In genomic region chr7:152424348-152425108, GRCh38 we compare ENCODE assay signal across 13 cellular contexts. TPM values are rescaled to one million over a fixed set of nuclear protein-coding genes. Genes with fewer than 3 reads are reported as not detected.
DNase-seq lines count a peak whose midpoint lies in the region; ATAC-seq, FAIRE-seq and TF ChIP-seq lines count a peak whose summit lies in the region.
"Had no signal": no experiment of that assay in that cellular context is flagged by ENCODE, and none has a peak within 500 bp of the region (broad histone marks: within the 10 kb centered on the region; RNA-seq: fewer than 3 reads in every experiment).

No MANE protein-coding gene starts in this region.

- H3K4me2 ChIP-seq in trophoblast cell (ENCODE audit: low read length) = no peak overlapping the region

- peaks cover 26% of the 10 kb centered on the region for H3K36me3 Mint-ChIP-seq in activated CD4-positive, alpha-beta memory T cell treated with anti-CD3 and anti-CD28 coated beads for 36 hours
- H3K36me3 Mint-ChIP-seq in activated CD4-positive, alpha-beta memory T cell treated with anti-CD3 and anti-CD28 coated beads, Interleukin-2, amount 10 ng/mL, durations not matched to agents 7 days and 5 days (ENCODE audit: low read depth) = peaks cover 32% of the 10 kb centered on the region

- H3K79me1 ChIP-seq in trophoblast cell (ENCODE audit: low read length) = no peaks in the 10 kb centered on the region

- no peak overlapping the region for H3K18ac ChIP-seq in trophoblast cell (ENCODE audit: low read length)

- no peak overlapping the region for H2AFZ ChIP-seq in trophoblast cell (ENCODE audit: insufficient read depth, low read length, poor library complexity)

- H3K27ac ChIP-seq in caudate nucleus (ENCODE audit: low read depth, low read length) = peak overlapping the region; percentile 16
- H3K27ac ChIP-seq in trophoblast cell (ENCODE audit: low read depth, low read length) = no peak overlapping the region

- H3K4me3 ChIP-seq in trophoblast cell (ENCODE audit: low read depth, low read length) = no peak overlapping the region

- TF ChIP-seq POLR2A in GM12892 (IDR thresholded peaks at IDR 0.05; ENCODE audit: low read depth, low read length) = no peak

- peaks cover 67% of the 10 kb centered on the region for H3K4me1 Mint-ChIP-seq in activated CD4-positive, alpha-beta memory T cell treated with anti-CD3 and anti-CD28 coated beads for 36 hours (ENCODE audit: low read depth)
- peaks cover 36% of the 10 kb centered on the region for H3K4me1 Mint-ChIP-seq in activated CD4-positive, alpha-beta memory T cell treated with anti-CD3 and anti-CD28 coated beads, Interleukin-2, amount 10 ng/mL, durations not matched to agents 7 days and 5 days

- peak; percentile 54 for ATAC-seq in HG03442 (IDR thresholded peaks at IDR 0.05; ENCODE audit: unreplicated experiment)

- peak; percentile 37 for DNase-seq in activated CD4-positive, alpha-beta memory T cell treated with anti-CD3 and anti-CD28 coated beads for 36 hours
- DNase-seq in activated CD4-positive, alpha-beta memory T cell treated with anti-CD3 and anti-CD28 coated beads, Interleukin-2, amount 10 ng/mL, durations not matched to agents 7 days and 5 days = no peak
- DNase-seq in caudate nucleus (lab: John Stamatoyannopoulos, UW) (no peak), trophoblast cell (peak in 1 of 2 donors; percentile 39), GM12892 (ENCODE audit: insufficient read length) (no peak), NCI-H446 (lab: John Stamatoyannopoulos, UW) (no peak), NCI-H2196 (lab: John Stamatoyannopoulos, UW; ENCODE audit: unreplicated experiment) (no peak)
- DNase-seq: ACHN, cerebellar nuclear complex, DMS53, NCI-H2081 treated with DMSO at 0.1 percent for 48 hours, T-helper 1 cell had no signal

- H3K4ac ChIP-seq in trophoblast cell (ENCODE audit: low read depth, low read length) = peak overlapping the region; percentile 24

- H3K23ac ChIP-seq in trophoblast cell (ENCODE audit: low read length) = no peak overlapping the region

- no peak overlapping the region for H2BK5ac ChIP-seq in trophoblast cell (ENCODE audit: low read depth, low read length, poor library complexity)

- H3K27me3 Mint-ChIP-seq in activated CD4-positive, alpha-beta memory T cell treated with anti-CD3 and anti-CD28 coated beads for 36 hours = no peaks in the 10 kb centered on the region
- H3K27me3 Mint-ChIP-seq in activated CD4-positive, alpha-beta memory T cell treated with anti-CD3 and anti-CD28 coated beads, Interleukin-2, amount 10 ng/mL, durations not matched to agents 7 days and 5 days = no peaks in the 10 kb centered on the region

- H3K14ac ChIP-seq in trophoblast cell (ENCODE audit: low read length) = no peak overlapping the region

- no peak overlapping the region for H2BK120ac ChIP-seq in trophoblast cell (ENCODE audit: insufficient read depth, low read length, poor library complexity)

- no peak for FAIRE-seq in GM12892 (lab: Jason Lieb, UNC)

- H3K27me3 ChIP-seq in trophoblast cell (ENCODE audit: insufficient read depth, low read length) = no peaks in the 10 kb centered on the region

- no peak overlapping the region for H3K4me3 Mint-ChIP-seq in activated CD4-positive, alpha-beta memory T cell treated with anti-CD3 and anti-CD28 coated beads for 36 hours
- H3K4me3 Mint-ChIP-seq in activated CD4-positive, alpha-beta memory T cell treated with anti-CD3 and anti-CD28 coated beads, Interleukin-2, amount 10 ng/mL, durations not matched to agents 7 days and 5 days = no peak overlapping the region

- H3K4me1 ChIP-seq in trophoblast cell (ENCODE audit: control insufficient read depth in 1 of 2, insufficient read depth in 2 of 2, low read length in 2 of 2) = no peaks in the 10 kb centered on the region

- H4K91ac ChIP-seq in trophoblast cell (ENCODE audit: low read depth, low read length) = no peak overlapping the region

- peaks cover 8% of the 10 kb centered on the region for H3K79me2 ChIP-seq in trophoblast cell (ENCODE audit: control insufficient read depth, insufficient read depth, low read length, poor library complexity)

- POLR2A ChIA-PET in activated CD4-positive, alpha-beta memory T cell treated with anti-CD3 and anti-CD28 coated beads for 36 hours (lab: Charles Lee) = interaction anchor here (0.9 kb wide), 1 partner anchor 39 kb away, joined by 4 read pairs; no protein-coding TSS in a partner anchor
- POLR2A ChIA-PET in activated CD4-positive, alpha-beta memory T cell treated with anti-CD3 and anti-CD28 coated beads, Interleukin-2, amount 10 ng/mL, durations not matched to agents 7 days and 5 days (lab: Charles Lee) = no interaction called here

- H2BK12ac ChIP-seq in trophoblast cell (ENCODE audit: low read length) = no peak overlapping the region

- H3K9me3 ChIP-seq in trophoblast cell (ENCODE audit: insufficient read depth, low read depth, low read length) = no peaks in the 10 kb centered on the region

- peaks cover 23% of the 10 kb centered on the region for H3K9me3 Mint-ChIP-seq in activated CD4-positive, alpha-beta memory T cell treated with anti-CD3 and anti-CD28 coated beads for 36 hours
- peaks cover 21% of the 10 kb centered on the region for H3K9me3 Mint-ChIP-seq in activated CD4-positive, alpha-beta memory T cell treated with anti-CD3 and anti-CD28 coated beads, Interleukin-2, amount 10 ng/mL, durations not matched to agents 7 days and 5 days

- no peak overlapping the region for H4K8ac ChIP-seq in trophoblast cell (ENCODE audit: low read depth, low read length)

- intact Hi-C loops in activated CD4-positive, alpha-beta memory T cell treated with anti-CD3 and anti-CD28 coated beads for 36 hours (cut with micrococcal nuclease) = loop anchor here (5.0 kb wide), 2 partner anchors 38 to 42 kb away; no protein-coding TSS in a partner anchor

- CTCF ChIA-PET in activated CD4-positive, alpha-beta memory T cell treated with anti-CD3 and anti-CD28 coated beads for 36 hours (lab: Charles Lee) = interaction anchor here (0.6 kb wide), 1 partner anchor 215 kb away, joined by 4 read pairs; no protein-coding TSS in a partner anchor
- CTCF ChIA-PET in activated CD4-positive, alpha-beta memory T cell treated with anti-CD3 and anti-CD28 coated beads, Interleukin-2, amount 10 ng/mL, durations not matched to agents 7 days and 5 days (lab: Charles Lee) = no interaction called here

- H3K27ac Mint-ChIP-seq in activated CD4-positive, alpha-beta memory T cell treated with anti-CD3 and anti-CD28 coated beads for 36 hours = peak overlapping the region; percentile 76
- H3K27ac Mint-ChIP-seq in activated CD4-positive, alpha-beta memory T cell treated with anti-CD3 and anti-CD28 coated beads, Interleukin-2, amount 10 ng/mL, durations not matched to agents 7 days and 5 days = no peak overlapping the region

- H4K12ac ChIP-seq in trophoblast cell (ENCODE audit: low read depth, low read length) = no peak overlapping the region

- H3K9ac ChIP-seq in trophoblast cell (ENCODE audit: low read length) = no peak overlapping the region

- H3K36me3 ChIP-seq in trophoblast cell (ENCODE audit: control insufficient read depth in 1 of 2, insufficient read depth in 2 of 2, low read length in 2 of 2) = no peaks in the 10 kb centered on the region

- no CpG with 5 or more reads among the region's 8 CpGs for WGBS in trophoblast cell (ENCODE audit: extremely low coverage, insufficient coverage, insufficient read length)

- no peak overlapping the region for H2AK5ac ChIP-seq in trophoblast cell (ENCODE audit: low read length)

RNA-seq across cellular contexts. Expression of gene KMT2C, which starts 11.3 kb away (rescaled TPM):
- 10 to 100 TPM; 35.7 to 36.6 TPM for total RNA-seq in activated CD4-positive, alpha-beta memory T cell treated with anti-CD3 and anti-CD28 coated beads for 36 hours
- total RNA-seq in activated CD4-positive, alpha-beta memory T cell treated with anti-CD3 and anti-CD28 coated beads, Interleukin-2, amount 10 ng/mL, durations not matched to agents 7 days and 5 days = 10 to 100 TPM; 58.9 to 63.4 TPM
- 26.4 and 28.2 TPM in 2 replicates for polyA plus RNA-seq in trophoblast cell (2013)
- 23.3 TPM for polyA plus RNA-seq in GM12892 (2012; ENCODE audit: missing spikeins)
